In the genomic region with DNA sequence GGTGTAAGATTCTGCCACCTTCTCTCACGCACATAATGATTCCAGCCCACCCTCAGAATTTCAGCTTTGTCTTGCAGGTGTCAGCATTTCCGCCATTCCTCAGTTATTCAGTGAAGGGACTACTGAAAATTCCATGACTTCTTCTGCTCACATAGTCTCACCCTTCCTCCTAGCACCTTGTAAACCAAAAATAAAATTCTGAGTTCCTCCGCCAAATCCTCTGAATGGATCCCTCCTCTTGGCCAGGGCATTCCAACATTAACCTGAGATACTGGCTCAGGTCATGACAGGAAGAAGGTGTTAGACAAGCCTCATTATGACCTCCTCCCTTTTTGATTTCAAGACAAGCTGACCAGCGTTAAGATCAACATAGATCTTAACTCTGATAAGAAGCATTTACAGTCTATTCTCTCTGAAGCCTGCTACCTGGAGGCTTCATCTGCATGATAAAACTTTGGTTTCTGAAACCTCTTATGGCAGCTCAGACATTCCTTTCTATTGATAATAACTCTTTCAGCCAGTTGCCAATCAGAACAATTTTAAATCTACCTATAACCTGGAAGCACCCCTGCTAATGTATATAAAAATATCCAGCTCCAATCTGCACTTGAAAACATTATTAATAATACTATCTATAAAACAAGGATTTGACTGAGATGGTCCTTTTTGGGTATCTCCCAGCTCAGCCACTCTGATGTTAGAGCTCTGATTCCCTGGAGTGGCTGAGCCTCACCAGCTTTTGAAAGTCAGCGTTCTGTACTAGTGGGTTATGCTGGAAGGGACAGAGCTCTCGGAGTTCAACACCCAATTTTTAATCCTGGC, we compare ENCODE assay signal across 24 cellular contexts.
"Had no signal": no experiment of that assay in that cellular context is flagged by ENCODE, and none has a peak within 500 bp of the region (broad histone marks: within the 10 kb centered on the region; RNA-seq: fewer than 3 reads in every experiment).

No MANE protein-coding gene starts in this region.

- H3K4me3 ChIP-seq: gastrocnemius medialis, left lung, lower lobe of right lung, right atrium auricular region, tibial nerve had no signal

- H3K36me3 Mint-ChIP-seq: natural killer cell treated with Interleukin-12 subunit alpha and Interleukin-12 subunit beta and Interleukin-15 and Interleukin-18, amount 100 ng/mL, for 72 hours had no signal

- H3K4me1 ChIP-seq: gastrocnemius medialis, lower lobe of right lung, right atrium auricular region had no signal

- H3K9me3 ChIP-seq: gastrocnemius medialis, left lung, lower lobe of right lung, right atrium auricular region, tibial nerve had no signal

- H3K27ac Mint-ChIP-seq: activated naive CD8-positive, alpha-beta T cell treated with anti-CD3 and anti-CD28 coated beads, Interleukin-2, amount 50 U/mL, for 24 hours; natural killer cell treated with Interleukin-12 subunit alpha and Interleukin-12 subunit beta and Interleukin-15 and Interleukin-18, amount 100 ng/mL, for 72 hours; T-helper 2 cell treated with Interferon-gamma antibody and Interleukin-4, amounts not matched to agents 5 μg/mL and 100 μg/mL, for 36 hours had no signal

- ATAC-seq: activated naive CD8-positive, alpha-beta T cell treated with anti-CD3 and anti-CD28 coated beads, Interleukin-2, amount 50 U/mL, for 24 hours; lower lobe of right lung; natural killer cell treated with Interleukin-12 subunit alpha and Interleukin-12 subunit beta and Interleukin-15 and Interleukin-18, amount 100 ng/mL, for 72 hours had no signal

- H3K36me3 ChIP-seq: gastrocnemius medialis, left lung, lower lobe of right lung, right atrium auricular region, tibial nerve had no signal

- H3K4me1 Mint-ChIP-seq: central memory CD8-positive, alpha-beta T cell had no signal

- H3K27me3 ChIP-seq: gastrocnemius medialis, left lung, right atrium auricular region, tibial nerve had no signal

- H3K4me3 Mint-ChIP-seq: activated naive CD8-positive, alpha-beta T cell treated with anti-CD3 and anti-CD28 coated beads, Interleukin-2, amount 50 U/mL, for 24 hours; central memory CD8-positive, alpha-beta T cell; natural killer cell treated with Interleukin-12 subunit alpha and Interleukin-12 subunit beta and Interleukin-15 and Interleukin-18, amount 100 ng/mL, for 72 hours; T-helper 2 cell treated with Interferon-gamma antibody and Interleukin-4, amounts not matched to agents 5 μg/mL and 100 μg/mL, for 36 hours had no signal

- H3K27me3 Mint-ChIP-seq: activated naive CD8-positive, alpha-beta T cell treated with anti-CD3 and anti-CD28 coated beads, Interleukin-2, amount 50 U/mL, for 24 hours; central memory CD8-positive, alpha-beta T cell had no signal

- H3K9me3 Mint-ChIP-seq: activated naive CD8-positive, alpha-beta T cell treated with anti-CD3 and anti-CD28 coated beads, Interleukin-2, amount 50 U/mL, for 24 hours; natural killer cell treated with Interleukin-12 subunit alpha and Interleukin-12 subunit beta and Interleukin-15 and Interleukin-18, amount 100 ng/mL, for 72 hours; T-helper 2 cell treated with Interferon-gamma antibody and Interleukin-4, amounts not matched to agents 5 μg/mL and 100 μg/mL, for 36 hours had no signal

- H3K27ac ChIP-seq: gastrocnemius medialis, left lung, lower lobe of right lung, right atrium auricular region, tibial nerve had no signal

- DNase-seq: activated CD4-positive, alpha-beta T cell treated with anti-CD3 and anti-CD28 coated beads for 4 hours; activated CD4-positive, alpha-beta T cell treated with anti-CD3 and anti-CD28 coated beads, Interleukin-2, amount 50 U/mL, for 48 hours; activated CD8-positive, alpha-beta memory T cell treated with anti-CD3 and anti-CD28 coated beads for 24 hours; activated gamma-delta T cell; activated naive CD4-positive, alpha-beta T cell treated with anti-CD3 and anti-CD28 coated beads, Interleukin-2, amount 50 U/mL, for 16 hours; activated naive CD8-positive, alpha-beta T cell treated with anti-CD3 and anti-CD28 coated beads, Interleukin-2, amount 50 U/mL, for 24 hours; amygdala; dermis blood vessel endothelial cell; effector memory CD4-positive, alpha-beta T cell; erythroblast; glutamatergic neuron; left lung; lower lobe of right lung; mesenchymal stem cell; stimulated activated CD4-positive, alpha-beta T cell treated with anti-CD3 and anti-CD28 coated beads, Interleukin-15, amount 100 ng/mL, for 24 hours; stimulated activated CD4-positive, alpha-beta T cell treated with anti-CD3 and anti-CD28 coated beads, Interleukin-2, amount 100 ng/mL, for 24 hours; stimulated activated naive CD4-positive, alpha-beta T cell; T-helper 1 cell had no signal
